8 cellular contexts compared by ENCODE assay signal in the genomic region with DNA sequence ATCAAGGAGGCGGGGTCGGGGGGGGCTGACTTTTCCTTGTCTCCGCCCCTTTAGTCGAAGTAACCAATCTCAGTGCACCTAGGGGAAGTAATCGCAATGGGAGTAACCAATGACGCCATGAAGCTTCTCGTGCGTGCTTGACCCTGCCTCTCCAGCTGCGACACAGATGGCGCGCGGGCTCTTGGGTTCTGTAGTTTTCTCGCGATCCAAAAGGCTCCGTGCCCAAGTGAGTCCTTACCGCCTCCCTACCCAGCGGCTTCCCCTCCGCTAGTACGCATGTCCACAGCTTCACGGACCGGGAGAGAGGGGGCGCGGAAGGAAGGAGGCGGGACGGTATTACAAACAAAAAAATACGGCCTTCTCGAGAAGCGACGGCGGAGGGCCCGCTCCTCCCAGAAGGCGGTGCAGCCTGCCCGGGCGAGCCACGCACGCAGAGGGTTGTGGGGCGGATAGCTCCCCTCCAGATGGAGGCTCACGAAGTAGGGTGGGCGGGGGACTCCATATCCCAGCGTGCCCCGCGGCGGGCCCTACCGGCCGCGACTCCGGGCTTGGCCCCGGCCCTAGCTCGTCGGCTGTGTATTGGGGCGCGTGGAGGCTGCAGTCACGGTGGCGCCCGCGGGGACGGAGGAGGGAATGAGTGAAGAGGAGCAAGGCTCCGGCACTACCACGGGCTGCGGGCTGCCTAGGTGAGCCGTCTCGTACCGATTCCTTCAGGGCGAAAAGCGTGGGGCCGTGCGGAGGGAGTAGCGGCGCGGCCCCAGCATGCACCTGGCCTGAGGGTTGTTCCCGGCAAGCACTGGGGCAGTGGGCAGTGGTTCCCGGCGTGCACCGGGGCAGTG. TPM values are rescaled to one million over a fixed set of nuclear protein-coding genes. Genes with fewer than 3 reads are reported as not detected.
DNase-seq lines count a peak whose midpoint lies in the region; ATAC-seq and TF ChIP-seq lines count a peak whose summit lies in the region.

Gene TARBP2 (plus strand): TSS at position 508 of the 839 bp plus-strand sequence. CDS start 126 bp downstream, at position 634.

- H3K4me3 ChIP-seq in RWPE2 (ENCODE audit: severe bottlenecking) (peak within 1 kb of the TSS; percentile 58), fibroblast of mammary gland (ENCODE audit: control insufficient read depth, low read depth, low read length) (peak within 1 kb of the TSS; percentile 66)

- H3K4me1 Mint-ChIP-seq in activated T-helper 2 cell treated with anti-CD3 and anti-CD28 coated beads, Interferon-gamma antibody, Interleukin-2, Interleukin-4, amounts not matched to agents 10 μg/mL and 5 μg/mL and 100 μg/mL, durations not matched to agents 14 hours and 24 hours and 36 hours (ENCODE audit: low read depth), result peaks cover 27% of the 10 kb centered on the region
- peaks cover 22 to 55% (median 44%) of the 10 kb centered on the region in 4 donors for H3K4me1 Mint-ChIP-seq in naive thymus-derived CD8-positive, alpha-beta T cell

- no peaks in the 10 kb centered on the region for H3K9me3 Mint-ChIP-seq in activated T-helper 2 cell treated with anti-CD3 and anti-CD28 coated beads, Interferon-gamma antibody, Interleukin-2, Interleukin-4, amounts not matched to agents 10 μg/mL and 5 μg/mL and 100 μg/mL, durations not matched to agents 14 hours and 24 hours and 36 hours
- no peaks in the 10 kb centered on the region for H3K9me3 Mint-ChIP-seq in naive thymus-derived CD8-positive, alpha-beta T cell

- ATAC-seq in RWPE2 (ENCODE audit: low read depth), result peak; percentile 73
- ATAC-seq in naive thymus-derived CD8-positive, alpha-beta T cell, result peak; percentile 78 to 81

- peak within 1 kb of the TSS; percentile 98 for H3K27ac Mint-ChIP-seq in activated T-helper 2 cell treated with anti-CD3 and anti-CD28 coated beads, Interferon-gamma antibody, Interleukin-2, Interleukin-4, amounts not matched to agents 10 μg/mL and 5 μg/mL and 100 μg/mL, durations not matched to agents 14 hours and 24 hours and 36 hours
- peak within 1 kb of the TSS; percentile 90 to 99 (median 97) for H3K27ac Mint-ChIP-seq in naive thymus-derived CD8-positive, alpha-beta T cell

- peaks cover 3% of the 10 kb centered on the region for H3K4me1 ChIP-seq in RWPE2 (ENCODE audit: insufficient read depth, poor library complexity, severe bottlenecking)

- peaks cover 15% of the 10 kb centered on the region for H3K36me3 Mint-ChIP-seq in activated T-helper 2 cell treated with anti-CD3 and anti-CD28 coated beads, Interferon-gamma antibody, Interleukin-2, Interleukin-4, amounts not matched to agents 10 μg/mL and 5 μg/mL and 100 μg/mL, durations not matched to agents 14 hours and 24 hours and 36 hours (ENCODE audit: low read depth)
- H3K36me3 Mint-ChIP-seq in naive thymus-derived CD8-positive, alpha-beta T cell, result peaks cover 0 to 19% (median 1%) of the 10 kb centered on the region in 3 donors

- H3K27me3 ChIP-seq in RWPE2 (ENCODE audit: insufficient read depth, poor library complexity, severe bottlenecking), result no peaks in the 10 kb centered on the region

- POLR2A ChIA-PET in naive thymus-derived CD8-positive, alpha-beta T cell (lab: Charles Lee), result interaction anchor here (0.6 to 4.2 kb wide), 33 partner anchors 8 to 779 kb away, joined by 3 to 48 read pairs (median 6); partner anchors contain the start of genes AAAS, ATP5MC2, CBX5 and CSAD

- TF ChIP-seq CTCF in RWPE2 (IDR thresholded peaks at IDR 0.05; ENCODE audit: poor library complexity, severe bottlenecking) (no peak), fibroblast of mammary gland (conservative IDR thresholded peaks at IDR 0.05; ENCODE audit: control insufficient read depth, insufficient read depth, low read depth, low read length) (no peak)

- peak within 1 kb of the TSS; percentile 68 for H3K27ac ChIP-seq in RWPE2 (ENCODE audit: poor library complexity, severe bottlenecking)

- no peaks in the 10 kb centered on the region for H3K36me3 ChIP-seq in RWPE2 (ENCODE audit: low read depth)

- no peaks in the 10 kb centered on the region for H3K9me3 ChIP-seq in RWPE2 (ENCODE audit: severe bottlenecking)

- H3K27me3 Mint-ChIP-seq in activated T-helper 2 cell treated with anti-CD3 and anti-CD28 coated beads, Interferon-gamma antibody, Interleukin-2, Interleukin-4, amounts not matched to agents 10 μg/mL and 5 μg/mL and 100 μg/mL, durations not matched to agents 14 hours and 24 hours and 36 hours (ENCODE audit: low read depth), result no peaks in the 10 kb centered on the region
- no peaks in the 10 kb centered on the region for H3K27me3 Mint-ChIP-seq in naive thymus-derived CD8-positive, alpha-beta T cell

- H3K4me3 Mint-ChIP-seq in activated T-helper 2 cell treated with anti-CD3 and anti-CD28 coated beads, Interferon-gamma antibody, Interleukin-2, Interleukin-4, amounts not matched to agents 10 μg/mL and 5 μg/mL and 100 μg/mL, durations not matched to agents 14 hours and 24 hours and 36 hours (ENCODE audit: low read depth), result peak within 1 kb of the TSS; percentile 90
- H3K4me3 Mint-ChIP-seq in naive thymus-derived CD8-positive, alpha-beta T cell, result peak within 1 kb of the TSS; percentile 89 to 96 (median 94)

- DNase-seq in EH (ENCODE audit: low read depth) (peak; percentile 100), H4 (ENCODE audit: low spot score) (peak; percentile 99), LoVo (ENCODE audit: low spot score) (peak; percentile 100), RWPE2 (ENCODE audit: low spot score) (peak; percentile 95), fibroblast of mammary gland (ENCODE audit: low read depth) (peak; percentile 100)
- DNase-seq in activated T-helper 2 cell treated with anti-CD3 and anti-CD28 coated beads, Interferon-gamma antibody, Interleukin-2, Interleukin-4, amounts not matched to agents 10 μg/mL and 5 μg/mL and 100 μg/mL, durations not matched to agents 14 hours and 24 hours and 36 hours (ENCODE audit: low spot score), result peak; percentile 94
- DNase-seq in naive thymus-derived CD8-positive, alpha-beta T cell, result peak; percentile 90 to 99 (median 99)
- peak; percentile 98 to 100 (median 99) for DNase-seq in stimulated activated naive CD4-positive, alpha-beta T cell (lab: John Stamatoyannopoulos, UW)

- intact Hi-C loops in activated T-helper 2 cell treated with anti-CD3 and anti-CD28 coated beads, Interferon-gamma antibody, Interleukin-2, Interleukin-4, amounts not matched to agents 10 μg/mL and 5 μg/mL and 100 μg/mL, durations not matched to agents 14 hours and 24 hours and 36 hours (cut with micrococcal nuclease), result loop anchor here (1.0 to 10.0 kb wide), 8 partner anchors 8 to 296 kb away; partner anchors contain the start of genes AAAS, ATF7, ATP5MC2 and ITGB7

RNA-seq across cellular contexts. Expression of gene TARBP2, which starts in this region (rescaled TPM):
- total RNA-seq in H4 (2014; rRNA removed; shearing (Covaris generic)), result 46.4 and 47.0 TPM in 2 replicates
- 43.9 and 47.0 TPM in 2 replicates for total RNA-seq in activated T-helper 2 cell treated with anti-CD3 and anti-CD28 coated beads, Interferon-gamma antibody, Interleukin-2, Interleukin-4, amounts not matched to agents 10 μg/mL and 5 μg/mL and 100 μg/mL, durations not matched to agents 14 hours and 24 hours and 36 hours
- 10 to 100 TPM; 45.2 to 46.1 TPM for total RNA-seq in naive thymus-derived CD8-positive, alpha-beta T cell
- 10 to 100 TPM; 27.0 to 32.1 (median 27.9) TPM for polyA plus RNA-seq in naive thymus-derived CD8-positive, alpha-beta T cell

Comparison
In these comparisons a context has a peak if more than half of its experiments do, and no peak if none do; other contexts are left out.
1. Peak in every context shown above with its lines: DNase-seq, ATAC-seq, H3K4me3 ChIP-seq and H3K27ac ChIP-seq.